ENCODE assay signal across 10 cellular contexts in genomic region chr2:149039213-149039724, GRCh38. TPM values are rescaled to one million over a fixed set of nuclear protein-coding genes. Genes with fewer than 3 reads are reported as not detected.
DNase-seq lines count a peak whose midpoint lies in the region; TF ChIP-seq lines count a peak whose summit lies in the region.
"Had no signal": no experiment of that assay in that cellular context is flagged by ENCODE, and none has a peak within 500 bp of the region (broad histone marks: within the 10 kb centered on the region; RNA-seq: fewer than 3 reads in every experiment).

No MANE protein-coding gene starts in this region.

- H3K9me3 ChIP-seq in A673 (ENCODE audit: low read depth, low read length, poor library complexity, severe bottlenecking) (no peaks in the 10 kb centered on the region), HAP-1 (no peaks in the 10 kb centered on the region), mucosa of rectum (ENCODE audit: control insufficient read depth in 2 of 2, low read length in 2 of 2) (no peaks in the 10 kb centered on the region)

- H3K36me3 ChIP-seq in A673 (ENCODE audit: insufficient read depth, low read length, poor library complexity, severe bottlenecking) = no peaks in the 10 kb centered on the region
- no peaks in the 10 kb centered on the region for H3K36me3 ChIP-seq in HAP-1 (replicated peaks)
- H3K36me3 ChIP-seq in brain microvascular endothelial cell (replicated peaks) = no peaks in the 10 kb centered on the region
- no peaks in the 10 kb centered on the region for H3K36me3 ChIP-seq in mucosa of rectum (ENCODE audit: control insufficient read depth in 2 of 2, insufficient read depth in 2 of 2, low read length in 2 of 2)

- H3K9me3 Mint-ChIP-seq in activated naive CD4-positive, alpha-beta T cell treated with anti-CD3 and anti-CD28 coated beads, Interleukin-2, amount 10 ng/mL, durations not matched to agents 7 days and 5 days = no peaks in the 10 kb centered on the region
- no peaks in the 10 kb centered on the region for H3K9me3 Mint-ChIP-seq in activated T-helper 2 cell treated with anti-CD3 and anti-CD28 coated beads, Interferon-gamma antibody, Interleukin-2, Interleukin-4, amounts not matched to agents 10 μg/mL and 5 μg/mL and 100 μg/mL, durations not matched to agents 14 hours and 24 hours and 36 hours

- POLR2A ChIA-PET in A673 (lab: Charles Lee; ENCODE audit: low non-redundant PET) = no interaction called here

- no TSS peak for BruUV-seq in A673 (replicated peaks; lab: Mats Ljungman, UMichigan)

- H3K27me3 Mint-ChIP-seq in activated naive CD4-positive, alpha-beta T cell treated with anti-CD3 and anti-CD28 coated beads, Interleukin-2, amount 10 ng/mL, durations not matched to agents 7 days and 5 days = peaks cover 73% of the 10 kb centered on the region
- H3K27me3 Mint-ChIP-seq in activated T-helper 2 cell treated with anti-CD3 and anti-CD28 coated beads, Interferon-gamma antibody, Interleukin-2, Interleukin-4, amounts not matched to agents 10 μg/mL and 5 μg/mL and 100 μg/mL, durations not matched to agents 14 hours and 24 hours and 36 hours (ENCODE audit: low read depth) = peaks cover 70% of the 10 kb centered on the region

- peaks cover 20% of the 10 kb centered on the region for H3K27me3 ChIP-seq in A673 (replicated peaks; ENCODE audit: insufficient read depth, low read depth, low read length, poor library complexity)
- peaks cover 12% of the 10 kb centered on the region for H3K27me3 ChIP-seq in HAP-1 (ENCODE audit: low read depth)
- H3K27me3 ChIP-seq in brain microvascular endothelial cell (replicated peaks) = peaks cover 19% of the 10 kb centered on the region
- H3K27me3 ChIP-seq in mucosa of rectum (ENCODE audit: control insufficient read depth in 2 of 2, insufficient read depth in 2 of 2, low read length in 2 of 2) = peaks cover 0 to 11% of the 10 kb centered on the region in 2 donors

- in situ Hi-C loops in HAP-1 (cut with MboI; ENCODE audit: low sequenced_read_pairs) = loop anchor here (25.0 kb wide), 1 partner anchor 273 kb away; no protein-coding TSS in a partner anchor
- in situ Hi-C loops in brain microvascular endothelial cell (cut with HindIII; ENCODE audit: low pct_ligation_motif_present, low sequenced_read_pairs) = no loop called here

- no peak for DNase-seq in A673 (ENCODE audit: low spot score)
- DNase-seq in HAP-1 (ENCODE audit: low spot score in 2 of 2) = no peak
- DNase-seq in brain microvascular endothelial cell = no peak
- DNase-seq in NCI-H2171 treated with DMSO at 0.1 percent for 48 hours (lab: John Stamatoyannopoulos, UW) = no peak
- DNase-seq in activated naive CD4-positive, alpha-beta T cell treated with anti-CD3 and anti-CD28 coated beads, Interleukin-2, amount 10 ng/mL, durations not matched to agents 7 days and 5 days = no peak
- DNase-seq in DMS 273 treated with DMSO at 0.1 percent for 48 hours (lab: John Stamatoyannopoulos, UW) = no peak
- no peak for DNase-seq in activated T-helper 2 cell treated with anti-CD3 and anti-CD28 coated beads, Interferon-gamma antibody, Interleukin-2, Interleukin-4, amounts not matched to agents 10 μg/mL and 5 μg/mL and 100 μg/mL, durations not matched to agents 14 hours and 24 hours and 36 hours (ENCODE audit: low spot score)
- DNase-seq: activated CD4-positive, alpha-beta T cell treated with anti-CD3 and anti-CD28 coated beads for 4 hours; stimulated activated naive CD4-positive, alpha-beta T cell had no signal

- H3K27ac Mint-ChIP-seq in activated naive CD4-positive, alpha-beta T cell treated with anti-CD3 and anti-CD28 coated beads, Interleukin-2, amount 10 ng/mL, durations not matched to agents 7 days and 5 days = no peak overlapping the region
- H3K27ac Mint-ChIP-seq in activated T-helper 2 cell treated with anti-CD3 and anti-CD28 coated beads, Interferon-gamma antibody, Interleukin-2, Interleukin-4, amounts not matched to agents 10 μg/mL and 5 μg/mL and 100 μg/mL, durations not matched to agents 14 hours and 24 hours and 36 hours = no peak overlapping the region

- CTCF ChIA-PET in A673 (lab: Charles Lee) = no interaction called here
- CTCF ChIA-PET in activated naive CD4-positive, alpha-beta T cell treated with anti-CD3 and anti-CD28 coated beads, Interleukin-2, amount 10 ng/mL, durations not matched to agents 7 days and 5 days (lab: Charles Lee) = interaction anchor here (0.7 to 1.5 kb wide), 5 partner anchors 8 to 491 kb away, joined by 3 to 6 read pairs (median 3); no protein-coding TSS in a partner anchor

- H3K36me3 Mint-ChIP-seq in activated naive CD4-positive, alpha-beta T cell treated with anti-CD3 and anti-CD28 coated beads, Interleukin-2, amount 10 ng/mL, durations not matched to agents 7 days and 5 days = no peaks in the 10 kb centered on the region
- H3K36me3 Mint-ChIP-seq in activated T-helper 2 cell treated with anti-CD3 and anti-CD28 coated beads, Interferon-gamma antibody, Interleukin-2, Interleukin-4, amounts not matched to agents 10 μg/mL and 5 μg/mL and 100 μg/mL, durations not matched to agents 14 hours and 24 hours and 36 hours (ENCODE audit: low read depth) = no peaks in the 10 kb centered on the region

- no peaks in the 10 kb centered on the region for H3K4me1 ChIP-seq in A673 (ENCODE audit: insufficient read depth, low read length, poor library complexity, severe bottlenecking)
- 0 out of 2 replicates have a peak, but pooled peaks cover 2% of the 10 kb centered on the region for H3K4me1 ChIP-seq in HAP-1
- peaks cover 0 to 11% of the 10 kb centered on the region in 2 donors for H3K4me1 ChIP-seq in mucosa of rectum (ENCODE audit: control insufficient read depth in 2 of 2, insufficient read depth in 2 of 2, low read length in 2 of 2)

- no peak overlapping the region for H3K27ac ChIP-seq in A673 (ENCODE audit: low read depth, low read length, poor library complexity, severe bottlenecking)
- H3K27ac ChIP-seq in brain microvascular endothelial cell = no peak overlapping the region
- H3K27ac ChIP-seq in mucosa of rectum (ENCODE audit: low read depth in 2 of 2, low read length in 2 of 2) = no peak overlapping the region

- TF ChIP-seq CTCF in A673 (conservative IDR thresholded peaks at IDR 0.05; ENCODE audit: low read depth, low read length) (no peak), brain microvascular endothelial cell (IDR thresholded peaks at IDR 0.05; ENCODE audit: low read depth, low read length, missing control alignments) (no peak)

- intact Hi-C loops in A673 (cut with micrococcal nuclease; ENCODE audit: unreplicated experiment) = no loop called here
- intact Hi-C loops in activated T-helper 2 cell treated with anti-CD3 and anti-CD28 coated beads, Interferon-gamma antibody, Interleukin-2, Interleukin-4, amounts not matched to agents 10 μg/mL and 5 μg/mL and 100 μg/mL, durations not matched to agents 14 hours and 24 hours and 36 hours (cut with micrococcal nuclease) = no loop called here

- peak overlapping the region; percentile 41 for H3K4me3 ChIP-seq in A673 (ENCODE audit: low read depth, low read length, poor library complexity, severe bottlenecking)
- peak overlapping the region; percentile 27 for H3K4me3 ChIP-seq in HAP-1
- H3K4me3 ChIP-seq in brain microvascular endothelial cell (ENCODE audit: low read depth, low read length) = peak overlapping the region; percentile 30
- H3K4me3 ChIP-seq in mucosa of rectum (ENCODE audit: low read length in 2 of 2) = peak overlapping the region; percentile 54 to 74

- H3K9ac ChIP-seq in mucosa of rectum (ENCODE audit: low read depth in 1 of 2, low read length in 2 of 2) = peak overlapping the region in 1 of 2 donors; percentile 77

- H3K4me3 Mint-ChIP-seq in activated naive CD4-positive, alpha-beta T cell treated with anti-CD3 and anti-CD28 coated beads, Interleukin-2, amount 10 ng/mL, durations not matched to agents 7 days and 5 days = no peak overlapping the region
- no peak overlapping the region for H3K4me3 Mint-ChIP-seq in activated T-helper 2 cell treated with anti-CD3 and anti-CD28 coated beads, Interferon-gamma antibody, Interleukin-2, Interleukin-4, amounts not matched to agents 10 μg/mL and 5 μg/mL and 100 μg/mL, durations not matched to agents 14 hours and 24 hours and 36 hours (ENCODE audit: low read depth)

- H3K4me1 Mint-ChIP-seq in activated naive CD4-positive, alpha-beta T cell treated with anti-CD3 and anti-CD28 coated beads, Interleukin-2, amount 10 ng/mL, durations not matched to agents 7 days and 5 days = peaks cover 7% of the 10 kb centered on the region
- no peaks in the 10 kb centered on the region for H3K4me1 Mint-ChIP-seq in activated T-helper 2 cell treated with anti-CD3 and anti-CD28 coated beads, Interferon-gamma antibody, Interleukin-2, Interleukin-4, amounts not matched to agents 10 μg/mL and 5 μg/mL and 100 μg/mL, durations not matched to agents 14 hours and 24 hours and 36 hours (ENCODE audit: low read depth)

RNA-seq across cellular contexts. Expression of gene LYPD6B, which starts 0.8 kb away (rescaled TPM):
- total RNA-seq in A673 (2021) = not detected in 2 replicates
- total RNA-seq in activated T-helper 2 cell treated with anti-CD3 and anti-CD28 coated beads, Interferon-gamma antibody, Interleukin-2, Interleukin-4, amounts not matched to agents 10 μg/mL and 5 μg/mL and 100 μg/mL, durations not matched to agents 14 hours and 24 hours and 36 hours = not detected in 2 replicates
